In genomic region chr4:174764105-174764729, GRCh38 we compare ENCODE assay signal across 8 cellular contexts.
A peak's percentile ranks its signal among the peaks of the same experiment; 100 is the strongest.
DNase-seq lines count a peak whose midpoint lies in the region; ATAC-seq and TF ChIP-seq lines count a peak whose summit lies in the region.

No MANE protein-coding gene starts in this region.

- TF ChIP-seq CTCF in BE2C (IDR thresholded peaks at IDR 0.05; ENCODE audit: low read depth, low read length) (peak; percentile 64), body of pancreas (IDR thresholded peaks at IDR 0.05) (peak; percentile 17 to 60 (median 51)), liver (IDR thresholded peaks at IDR 0.05; ENCODE audit: low read depth, low read length, missing input control) (peak; percentile 54)

- ATAC-seq in GM18909 (IDR thresholded peaks at IDR 0.05; ENCODE audit: poor library complexity, unreplicated experiment), result peak; percentile 74
- ATAC-seq in HG03135 (IDR thresholded peaks at IDR 0.05; ENCODE audit: unreplicated experiment), result peak; percentile 76
- peak; percentile 53 for ATAC-seq in body of pancreas

- peaks cover 3% of the 10 kb centered on the region; the same call in 1 of the 2 replicates for H3K27me3 ChIP-seq in BE2C
- H3K27me3 ChIP-seq in body of pancreas, result no peaks in the 10 kb centered on the region
- no peaks in the 10 kb centered on the region for H3K27me3 ChIP-seq in liver (ENCODE audit: control insufficient read depth in 4 of 4, insufficient read depth in 4 of 4, low read length in 3 of 4)

- H3K9me3 ChIP-seq in BE2C (no peaks in the 10 kb centered on the region), body of pancreas (no peaks in the 10 kb centered on the region), liver (ENCODE audit: control insufficient read depth in 4 of 4, low read length in 3 of 4) (no peaks in the 10 kb centered on the region)

- no peaks in the 10 kb centered on the region for H3K36me3 ChIP-seq in BE2C
- H3K36me3 ChIP-seq in body of pancreas (replicated peaks in 1 of 2; ENCODE audit: insufficient read depth in 1 of 2, low read depth in 2 of 2), result no peaks in the 10 kb centered on the region
- no peaks in the 10 kb centered on the region for H3K36me3 ChIP-seq in liver (ENCODE audit: control insufficient read depth in 4 of 4, insufficient read depth in 3 of 4, low read depth in 1 of 4, low read length in 3 of 4)

- H3K27ac ChIP-seq in body of pancreas (no peak overlapping the region), liver (ENCODE audit: low read depth in 1 of 2, low read length in 2 of 2) (no peak overlapping the region)

- peak; percentile 74 to 76 for TF ChIP-seq RAD21 in liver (IDR thresholded peaks at IDR 0.05)

- DNase-seq in BE2C (no peak), NCI-H2227 (lab: John Stamatoyannopoulos, UW; ENCODE audit: unreplicated experiment) (peak; percentile 24), body of pancreas (no peak)
- DNase-seq in NK-92 treated with Interleukin-12 subunit alpha and Interleukin-12 subunit beta, amount 100 ng/mL, for 24 hours (lab: John Stamatoyannopoulos, UW), result no peak
- no peak for DNase-seq in activated effector memory CD4-positive, alpha-beta T cell treated with anti-CD3 and anti-CD28 coated beads, Interleukin-2, amount 50 U/mL, for 16 hours

- WGBS in body of pancreas, 2 donors, result 48 to 60% methylated on average over 7 of the region's 7 CpGs
- WGBS in liver, result 54% methylated on average over 7 of the region's 7 CpGs

- no peak overlapping the region for H3K9ac ChIP-seq in liver (ENCODE audit: low read depth in 1 of 2, low read length in 2 of 2)

- H3K4me1 ChIP-seq in BE2C (no peaks in the 10 kb centered on the region), body of pancreas (no peaks in the 10 kb centered on the region), liver (ENCODE audit: control insufficient read depth in 4 of 4, insufficient read depth in 4 of 4, low read length in 3 of 4) (no peaks in the 10 kb centered on the region)

- H3K4me3 ChIP-seq in BE2C (ENCODE audit: low read depth, low read length) (no peak overlapping the region), body of pancreas (no peak overlapping the region), liver (ENCODE audit: low read depth in 1 of 3, low read length in 3 of 3) (no peak overlapping the region)

- intact Hi-C loops in body of pancreas (cut with DNase I), result no loop called here

- TF ChIP-seq POLR2A in body of pancreas (IDR thresholded peaks at IDR 0.05), result no peak

TF ChIP-seq in liver, 16 proteins besides CTCF, POLR2A, EP300 and RAD21:
- TF ChIP-seq SP1 (IDR thresholded peaks at IDR 0.05) (no peak), REST (IDR thresholded peaks at IDR 0.05) (no peak), TAF1 (conservative IDR thresholded peaks at IDR 0.05) (no peak), GABPA (IDR thresholded peaks at IDR 0.05 in 1 of 2, conservative IDR thresholded peaks at IDR 0.05 in 1 of 2) (no peak), ATF3 (IDR thresholded peaks at IDR 0.05) (no peak), JUND (IDR thresholded peaks at IDR 0.05) (no peak), FOXA1 (IDR thresholded peaks at IDR 0.05) (no peak), HNF4G (IDR thresholded peaks at IDR 0.05) (no peak), ZBTB33 (IDR thresholded peaks at IDR 0.05) (no peak), EGR1 (IDR thresholded peaks at IDR 0.05; ENCODE audit: low read depth in 2 of 2) (no peak), NR2F2 (IDR thresholded peaks at IDR 0.05) (no peak), YY1 (IDR thresholded peaks at IDR 0.05) (no peak), RXRA (IDR thresholded peaks at IDR 0.05) (no peak), FOXA2 (IDR thresholded peaks at IDR 0.05) (no peak), MAX (IDR thresholded peaks at IDR 0.05) (no peak), HNF4A (conservative IDR thresholded peaks at IDR 0.05) (no peak)
